17 cellular contexts compared by ENCODE assay signal in the genomic region with DNA sequence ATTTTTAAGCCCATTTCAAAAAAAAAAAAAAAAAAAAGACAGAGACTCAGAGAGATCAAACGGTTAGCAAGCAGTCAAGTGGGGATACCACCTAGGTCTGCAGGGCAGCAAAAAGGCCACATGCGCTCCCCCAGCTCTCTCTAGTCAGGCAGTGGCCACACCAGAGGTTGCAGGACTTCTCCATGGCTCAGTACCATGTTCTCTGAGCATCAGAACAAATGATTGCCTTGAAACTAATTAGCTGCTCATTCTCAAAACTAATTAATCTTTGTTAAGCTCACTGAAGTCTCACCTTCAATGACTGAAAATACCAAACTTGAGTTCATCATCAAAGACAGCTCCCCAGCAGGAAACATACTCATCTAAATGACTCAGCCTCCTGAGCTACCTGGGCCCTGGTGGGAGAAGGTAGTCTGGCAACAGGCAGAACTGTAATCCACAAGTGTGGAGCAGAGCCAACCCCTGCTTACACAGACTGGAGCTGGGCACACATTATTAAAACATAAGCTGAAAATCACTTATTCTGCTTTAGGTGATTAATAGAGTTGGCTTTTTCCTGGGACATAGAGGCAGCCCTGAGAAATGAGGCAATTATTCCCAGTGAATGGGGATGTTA.
DNase-seq lines count a peak whose midpoint lies in the region; ATAC-seq, FAIRE-seq and TF ChIP-seq lines count a peak whose summit lies in the region.
"Had no signal": no experiment of that assay in that cellular context is flagged by ENCODE, and none has a peak within 500 bp of the region (broad histone marks: within the 10 kb centered on the region; RNA-seq: fewer than 3 reads in every experiment).

No MANE protein-coding gene starts in this region.

- CTCF ChIA-PET in GM12878 (lab: Yijun Ruan, JAX) (interaction anchor here (1.0 to 1.3 kb wide), 3 partner anchors 9 to 52 kb away, joined by 3 to 4 read pairs (median 4); no protein-coding TSS in a partner anchor), PC-3 (lab: Charles Lee) (no interaction called here)

- TF ChIP-seq EP300 in GM12878 (IDR thresholded peaks at IDR 0.05; ENCODE audit: borderline replicate concordance in 1 of 2, control insufficient read depth in 1 of 2, low read depth in 2 of 2, low read length in 2 of 2), result no peak

- no peak overlapping the region for H3K4me3 Mint-ChIP-seq in activated CD4-positive, alpha-beta T cell treated with anti-CD3 and anti-CD28 coated beads, Interleukin-2, amount 10 ng/mL, durations not matched to agents 24 days and 14 days
- H3K4me3 Mint-ChIP-seq: naive B cell had no signal

- DNase-seq in activated CD4-positive, alpha-beta T cell treated with anti-CD3 and anti-CD28 coated beads, Interleukin-2, amount 50 U/mL, for 48 hours, result peak; percentile 20 to 35
- DNase-seq in activated CD4-positive, alpha-beta T cell treated with anti-CD3 and anti-CD28 coated beads, Interleukin-2, amount 10 ng/mL, durations not matched to agents 24 days and 14 days, result no peak
- DNase-seq in Jurkat, Clone E6-1 (ENCODE audit: low read depth, low spot score), result peak; percentile 14
- DNase-seq in GM12878 (ENCODE audit: low read depth, low spot score) (peak; percentile 19), NCI-H2171 treated with DMSO at 0.1 percent for 48 hours (lab: John Stamatoyannopoulos, UW) (no peak), PC-3 (no peak)
- DNase-seq in stimulated activated CD4-positive, alpha-beta T cell treated with anti-CD3 and anti-CD28 coated beads, Interleukin-1b, Interleukin-23, amount 100 ng/mL, for 48 hours, result peak; percentile 48
- DNase-seq: activated CD4-positive, alpha-beta T cell treated with anti-CD3 and anti-CD28 coated beads for 1 hour; Calu3; effector memory CD4-positive, alpha-beta T cell; naive B cell; uterus had no signal

- no peaks in the 10 kb centered on the region for H3K9me3 Mint-ChIP-seq in activated CD4-positive, alpha-beta T cell treated with anti-CD3 and anti-CD28 coated beads, Interleukin-2, amount 10 ng/mL, durations not matched to agents 24 days and 14 days

- H3K4me2 ChIP-seq in GM12878 (ENCODE audit: control insufficient read depth, insufficient read depth) (no peak overlapping the region), PC-3 (ENCODE audit: low read length) (no peak overlapping the region)

- TF ChIP-seq CTCF in GM12878 (IDR thresholded peaks at IDR 0.05 in 2 of 3, conservative IDR thresholded peaks at IDR 0.05 in 1 of 3; ENCODE audit: control insufficient read depth in 2 of 3, extremely low read depth in 1 of 3, insufficient read depth in 1 of 3, low read depth in 3 of 3, low read length in 3 of 3), result no peak
- no peak for TF ChIP-seq CTCF in PC-3 (conservative IDR thresholded peaks at IDR 0.05; ENCODE audit: low read depth, low read length)

- H3K27ac ChIP-seq in GM12878 (ENCODE audit: control insufficient read depth, insufficient read depth), result no peak overlapping the region
- H3K27ac ChIP-seq in PC-3 (ENCODE audit: low read length), result no peak overlapping the region
- H3K27ac ChIP-seq: breast epithelium, skin epidermis, uterus had no signal

- H3K9ac ChIP-seq in GM12878 (ENCODE audit: control insufficient read depth, insufficient read depth, low read length) (no peak overlapping the region), PC-3 (ENCODE audit: low read length) (no peak overlapping the region)

- no peak for TF ChIP-seq RAD21 in GM12878 (IDR thresholded peaks at IDR 0.05; ENCODE audit: insufficient read depth, low read depth, low read length)

- no peak for TF ChIP-seq POLR2A in GM12878 (IDR thresholded peaks at IDR 0.05; ENCODE audit: low read depth, low read length)

- RAD21 ChIA-PET in GM12878 (lab: Charles Lee; ENCODE audit: unreplicated experiment), result interaction anchor here (0.7 kb wide), 1 partner anchor 31 kb away, joined by 3 read pairs; no protein-coding TSS in a partner anchor

- POLR2A ChIA-PET in GM12878 (lab: Charles Lee), result no interaction called here
- POLR2A ChIA-PET in PC-3 (lab: Charles Lee; ENCODE audit: unreplicated experiment), result no interaction called here

- no peak overlapping the region for H3K4me3 ChIP-seq in Jurkat, Clone E6-1 (ENCODE audit: low read length)
- H3K4me3 ChIP-seq in GM12878, result no peak overlapping the region
- no peak overlapping the region for H3K4me3 ChIP-seq in PC-3 (ENCODE audit: low read length)
- H3K4me3 ChIP-seq: breast epithelium, skin epidermis, uterus had no signal

- H3K9me2 ChIP-seq in PC-3 (replicated peaks; ENCODE audit: low read length), result no peaks in the 10 kb centered on the region

- H3K27ac Mint-ChIP-seq in activated CD4-positive, alpha-beta T cell treated with anti-CD3 and anti-CD28 coated beads, Interleukin-2, amount 10 ng/mL, durations not matched to agents 24 days and 14 days, result no peak overlapping the region

- no peaks in the 10 kb centered on the region for H3F3A ChIP-seq in PC-3 (ENCODE audit: low read length, unreplicated experiment)

- H4K20me1 ChIP-seq in GM12878 (ENCODE audit: control insufficient read depth, insufficient read depth) (no peaks in the 10 kb centered on the region), PC-3 (ENCODE audit: low read length) (no peaks in the 10 kb centered on the region)

- H2AFZ ChIP-seq in GM12878 (ENCODE audit: control insufficient read depth, low read depth, low read length) (no peak overlapping the region), PC-3 (ENCODE audit: low read length) (no peak overlapping the region)

- H3K79me2 ChIP-seq in GM12878 (ENCODE audit: control insufficient read depth, insufficient read depth, low read length) (no peaks in the 10 kb centered on the region), PC-3 (ENCODE audit: low read length) (no peaks in the 10 kb centered on the region)

- no peaks in the 10 kb centered on the region for H3K36me3 ChIP-seq in GM12878 (ENCODE audit: control insufficient read depth in 2 of 2, insufficient read depth in 2 of 2, low read length in 1 of 2)
- no peaks in the 10 kb centered on the region for H3K36me3 ChIP-seq in PC-3 (ENCODE audit: low read depth, low read length)
- H3K36me3 ChIP-seq: breast epithelium, uterus had no signal

- intact Hi-C loops in activated CD4-positive, alpha-beta T cell treated with anti-CD3 and anti-CD28 coated beads, Interleukin-2, amount 10 ng/mL, durations not matched to agents 24 days and 14 days (cut with micrococcal nuclease), result no loop called here
- intact Hi-C loops in GM12878 (cut with micrococcal nuclease; ENCODE audit: unreplicated experiment) (no loop called here), PC-3 (cut with micrococcal nuclease) (no loop called here)

- BruUV-seq in GM12878 (replicated peaks; lab: Mats Ljungman, UMichigan), result no TSS peak
- BruUV-seq in PC-3 (replicated peaks; lab: Mats Ljungman, UMichigan), result no TSS peak

- 18% methylated on average over 2 of the region's 2 CpGs for WGBS in GM12878 (ENCODE audit: insufficient coverage, insufficient replicate concordance, low lambda C conversion rate, missing lambda C conversion rate)

- H3K27me3 Mint-ChIP-seq in activated CD4-positive, alpha-beta T cell treated with anti-CD3 and anti-CD28 coated beads, Interleukin-2, amount 10 ng/mL, durations not matched to agents 24 days and 14 days, result peaks cover 14% of the 10 kb centered on the region

- in situ Hi-C loops in GM12878 (cut with MboI), result no loop called here

- SMC1A ChIA-PET in GM12878 (lab: Charles Lee; ENCODE audit: uncharacterized antibody, unreplicated experiment), result interaction anchor here (0.9 to 1.2 kb wide), 3 partner anchors 12 to 29 kb away, joined by 3 to 5 read pairs (median 3); no protein-coding TSS in a partner anchor

- H3K4me1 Mint-ChIP-seq in activated CD4-positive, alpha-beta T cell treated with anti-CD3 and anti-CD28 coated beads, Interleukin-2, amount 10 ng/mL, durations not matched to agents 24 days and 14 days, result peaks cover 11% of the 10 kb centered on the region
- H3K4me1 Mint-ChIP-seq: naive B cell had no signal

- FAIRE-seq in GM12878 (lab: Jason Lieb, UNC), result no peak
- FAIRE-seq: G401.6 had no signal

- H3K27me3 ChIP-seq in GM12878 (replicated peaks in 1 of 2; ENCODE audit: control insufficient read depth in 2 of 2, insufficient read depth in 2 of 2, low read length in 1 of 2) (no peaks in the 10 kb centered on the region), PC-3 (ENCODE audit: low read length) (no peaks in the 10 kb centered on the region)
- H3K27me3 ChIP-seq: breast epithelium, uterus had no signal

- no peaks in the 10 kb centered on the region for H3K9me3 ChIP-seq in GM12878 (replicated peaks; ENCODE audit: control insufficient read depth, insufficient read depth, low read length)
- H3K9me3 ChIP-seq in PC-3 (ENCODE audit: low read length), result no peaks in the 10 kb centered on the region

- ATAC-seq in GM12878 (peak; percentile 76), HG02588 (IDR thresholded peaks at IDR 0.05; ENCODE audit: unreplicated experiment) (no peak), PC-3 (no peak)
- ATAC-seq: Right ventricle myocardium inferior had no signal

- H3K36me3 Mint-ChIP-seq in activated CD4-positive, alpha-beta T cell treated with anti-CD3 and anti-CD28 coated beads, Interleukin-2, amount 10 ng/mL, durations not matched to agents 24 days and 14 days (ENCODE audit: low read depth), result no peaks in the 10 kb centered on the region
- H3K36me3 Mint-ChIP-seq: naive B cell had no signal

- H3K4me1 ChIP-seq in GM12878 (ENCODE audit: control insufficient read depth, insufficient read depth, low read length) (no peaks in the 10 kb centered on the region), PC-3 (ENCODE audit: insufficient read depth, low read length) (no peaks in the 10 kb centered on the region)
- H3K4me1 ChIP-seq: breast epithelium, uterus had no signal

TF ChIP-seq in GM12878, 131 proteins besides CTCF, POLR2A, EP300 and RAD21:
- TF ChIP-seq ZNF24 (IDR thresholded peaks at IDR 0.05) (peak; percentile 97), MTA2 (IDR thresholded peaks at IDR 0.05; ENCODE audit: low read depth) (peak; percentile 65), PML (IDR thresholded peaks at IDR 0.05; ENCODE audit: low read length) (no peak), YY1 (IDR thresholded peaks at IDR 0.05; ENCODE audit: low read depth, low read length) (no peak), PKNOX1 (IDR thresholded peaks at IDR 0.05) (peak; percentile 37; the same call in 1 of the 2 replicates), NBN (IDR thresholded peaks at IDR 0.05) (no peak), BRCA1 (IDR thresholded peaks at IDR 0.05; ENCODE audit: low read depth, low read length) (no peak)

Comparison
In these comparisons a context has a peak if more than half of its experiments do, and no peak if none do; other contexts are left out.
1. DNase-seq: peak in activated CD4-positive, alpha-beta T cell treated with anti-CD3 and anti-CD28 coated beads, Interleukin-2, amount 50 U/mL, for 48 hours (2 of 2), Jurkat, Clone E6-1 (single experiment), GM12878 (single experiment) and stimulated activated CD4-positive, alpha-beta T cell treated with anti-CD3 and anti-CD28 coated beads, Interleukin-1b, Interleukin-23, amount 100 ng/mL, for 48 hours (single experiment); none in activated CD4-positive, alpha-beta T cell treated with anti-CD3 and anti-CD28 coated beads, Interleukin-2, amount 10 ng/mL, durations not matched to agents 24 days and 14 days (single experiment), NCI-H2171 treated with DMSO at 0.1 percent for 48 hours (single experiment) and PC-3 (single experiment).